ENCODE assay signal across 8 cellular contexts in genomic region chr19:10929402-10929794, GRCh38. TPM values are rescaled to one million over a fixed set of nuclear protein-coding genes. Genes with fewer than 3 reads are reported as not detected.
A peak's percentile ranks its signal among the peaks of the same experiment; 100 is the strongest.
DNase-seq lines count a peak whose midpoint lies in the region; ATAC-seq and TF ChIP-seq lines count a peak whose summit lies in the region.

No MANE protein-coding gene starts in this region.

- H3K27ac ChIP-seq in CD4-positive, alpha-beta T cell (ENCODE audit: low read depth, low read length): peak overlapping the region; percentile 46
- H3K27ac ChIP-seq in MM.1S (ENCODE audit: low read length) (peak overlapping the region; percentile 31; the same call in 1 of the 2 replicates), endodermal cell (ENCODE audit: low read depth, low read length) (peak overlapping the region; percentile 57), neural progenitor cell (no peak overlapping the region)

- H3K9me2 ChIP-seq in MM.1S (replicated peaks; ENCODE audit: insufficient read depth, low read length): no peaks in the 10 kb centered on the region

- CTCF ChIA-PET in CD4-positive, alpha-beta T cell (lab: Charles Lee): interaction anchor here (0.6 to 2.7 kb wide), 3 partner anchors 13 to 285 kb away, joined by 3 to 9 read pairs (median 3); no protein-coding TSS in a partner anchor

- no peak for ATAC-seq in CD4-positive, alpha-beta T cell (ENCODE audit: poor library complexity)
- ATAC-seq in HG02938 (IDR thresholded peaks at IDR 0.05; ENCODE audit: unreplicated experiment) (no peak), HG03565 (IDR thresholded peaks at IDR 0.05; ENCODE audit: unreplicated experiment) (no peak)

- H3K36me3 Mint-ChIP-seq in CD4-positive, alpha-beta T cell (ENCODE audit: low read depth): peaks cover 31% of the 10 kb centered on the region
- H3K36me3 Mint-ChIP-seq in endodermal cell (ENCODE audit: low read depth) (peaks cover 28% of the 10 kb centered on the region), neural progenitor cell (peaks cover 4% of the 10 kb centered on the region)

- H3K4me3 ChIP-seq in MM.1S (ENCODE audit: low read length) (peak overlapping the region; percentile 97), endodermal cell (ENCODE audit: low read length) (peak overlapping the region; percentile 85), neural progenitor cell (peak overlapping the region; percentile 98)

- H3K9ac ChIP-seq in MM.1S (ENCODE audit: low read length): peak overlapping the region; percentile 75
- peak overlapping the region; percentile 69 for H3K9ac ChIP-seq in endodermal cell (ENCODE audit: extremely low read depth, low read length, poor library complexity, severe bottlenecking)
- H3K9ac ChIP-seq in neural progenitor cell: peak overlapping the region; percentile 96

- H2AFZ ChIP-seq in MM.1S (ENCODE audit: low read length) (peak overlapping the region; percentile 66; the same call in 1 of the 2 replicates), neural progenitor cell (replicated peaks) (no peak overlapping the region)

- no peaks in the 10 kb centered on the region for H3K9me3 Mint-ChIP-seq in CD4-positive, alpha-beta T cell
- no peaks in the 10 kb centered on the region for H3K9me3 Mint-ChIP-seq in endodermal cell
- H3K9me3 Mint-ChIP-seq in neural progenitor cell: no peaks in the 10 kb centered on the region

- H3K9me3 ChIP-seq in CD4-positive, alpha-beta T cell (ENCODE audit: control insufficient read depth, low read length): no peaks in the 10 kb centered on the region
- H3K9me3 ChIP-seq in MM.1S (replicated peaks; ENCODE audit: insufficient read depth, low read length) (no peaks in the 10 kb centered on the region), endodermal cell (ENCODE audit: control insufficient read depth, low read length) (no peaks in the 10 kb centered on the region), neural progenitor cell (ENCODE audit: low read depth) (no peaks in the 10 kb centered on the region)

- H3K4me1 ChIP-seq in MM.1S (ENCODE audit: low read length) (peaks cover 10% of the 10 kb centered on the region), endodermal cell (ENCODE audit: control insufficient read depth, insufficient read depth, low read length) (peaks cover 4% of the 10 kb centered on the region), neural progenitor cell (peaks cover 6% of the 10 kb centered on the region)

- no peak for DNase-seq in CD4-positive, alpha-beta T cell
- DNase-seq in MM.1S: no peak
- no peak for DNase-seq in endodermal cell
- peak; percentile 46 for DNase-seq in neural progenitor cell (ENCODE audit: low spot score)
- DNase-seq in medulla oblongata (ENCODE audit: extremely low spot score): no peak
- DNase-seq in NCI-H2029 (lab: John Stamatoyannopoulos, UW): no peak

- H3K36me3 ChIP-seq in MM.1S (replicated peaks; ENCODE audit: insufficient read depth, low read length) (no peaks in the 10 kb centered on the region), endodermal cell (ENCODE audit: control insufficient read depth, insufficient read depth, low read length) (peaks cover 30% of the 10 kb centered on the region), neural progenitor cell (no peaks in the 10 kb centered on the region)

- H3K4me2 ChIP-seq in MM.1S (ENCODE audit: low read depth, low read length) (peak overlapping the region; percentile 80), neural progenitor cell (peak overlapping the region; percentile 97)

- H4K20me1 ChIP-seq in MM.1S (ENCODE audit: insufficient read depth, low read length) (no peaks in the 10 kb centered on the region), neural progenitor cell (ENCODE audit: low read depth) (peaks cover 12% of the 10 kb centered on the region)

- no peaks in the 10 kb centered on the region for H3K27me3 Mint-ChIP-seq in CD4-positive, alpha-beta T cell
- no peaks in the 10 kb centered on the region for H3K27me3 Mint-ChIP-seq in endodermal cell (ENCODE audit: insufficient read depth)
- H3K27me3 Mint-ChIP-seq in neural progenitor cell (ENCODE audit: insufficient read depth, low read depth): no peaks in the 10 kb centered on the region

- peak overlapping the region; percentile 84 for H3K4me3 Mint-ChIP-seq in CD4-positive, alpha-beta T cell
- H3K4me3 Mint-ChIP-seq in endodermal cell (peak overlapping the region; percentile 86), neural progenitor cell (peak overlapping the region; percentile 87)

- H3K27me3 ChIP-seq in CD4-positive, alpha-beta T cell (ENCODE audit: control insufficient read depth, insufficient read depth, low read length): no peaks in the 10 kb centered on the region
- H3K27me3 ChIP-seq in MM.1S (replicated peaks; ENCODE audit: insufficient read depth, low read length): no peaks in the 10 kb centered on the region
- H3K27me3 ChIP-seq in endodermal cell (ENCODE audit: control insufficient read depth, insufficient read depth, low read length, poor library complexity, severe bottlenecking): no peaks in the 10 kb centered on the region
- H3K27me3 ChIP-seq in neural progenitor cell: no peaks in the 10 kb centered on the region

- 0 out of 2 replicates have a peak, but pooled peaks cover 6% of the 10 kb centered on the region for H3F3A ChIP-seq in MM.1S (ENCODE audit: insufficient read depth, low read length)
- H3F3A ChIP-seq in neural progenitor cell (ENCODE audit: low read depth): no peaks in the 10 kb centered on the region

- 14 to 20% methylated on average over 9 to 27 of the region's 27 CpGs for WGBS in endodermal cell (ENCODE audit: insufficient coverage in 1 of 2, insufficient read length in 1 of 2), 2 experiments

- H3K4me1 Mint-ChIP-seq in CD4-positive, alpha-beta T cell (ENCODE audit: low read depth): peaks cover 16% of the 10 kb centered on the region
- H3K4me1 Mint-ChIP-seq in endodermal cell (no peaks in the 10 kb centered on the region), neural progenitor cell (peaks cover 13% of the 10 kb centered on the region)

- H3K79me2 ChIP-seq in MM.1S (ENCODE audit: low read length) (peaks cover 56% of the 10 kb centered on the region), neural progenitor cell (ENCODE audit: low read depth) (peaks cover 51% of the 10 kb centered on the region)

- TF ChIP-seq CTCF in CD4-positive, alpha-beta T cell (IDR thresholded peaks at IDR 0.05): no peak
- no peak for TF ChIP-seq CTCF in MM.1S (IDR thresholded peaks at IDR 0.05; ENCODE audit: low read length)
- TF ChIP-seq CTCF in endodermal cell (conservative IDR thresholded peaks at IDR 0.05): no peak
- TF ChIP-seq CTCF in neural progenitor cell (IDR thresholded peaks at IDR 0.05): no peak

- intact Hi-C loops in CD4-positive, alpha-beta T cell (cut with DNase I, micrococcal nuclease): loop anchor here (5.0 to 10.0 kb wide), 4 partner anchors 33 to 445 kb away; partner anchors contain the start of genes CARM1 (in 1 of the 2), SMARCA4 (in 1 of the 2) and SWSAP1 (in 1 of the 2)

- H3K27ac Mint-ChIP-seq in CD4-positive, alpha-beta T cell: peak overlapping the region; percentile 67
- H3K27ac Mint-ChIP-seq in endodermal cell: peak overlapping the region; percentile 79
- no peak overlapping the region for H3K27ac Mint-ChIP-seq in neural progenitor cell

- POLR2A ChIA-PET in CD4-positive, alpha-beta T cell (lab: Charles Lee): interaction anchor here (1.0 kb wide), 1 partner anchor 32 kb away, joined by 3 read pairs; the partner anchor contains the start of gene SMARCA4

RNA-seq across cellular contexts. Expression of gene TIMM29, which starts 0.8 kb away (rescaled TPM):
- 10 to 100 TPM; 22.6 to 24.8 TPM for total RNA-seq in CD4-positive, alpha-beta T cell
- 10 to 100 TPM; 20.0 to 26.8 TPM for total RNA-seq in endodermal cell
- 20.9 TPM for polyA plus RNA-seq in endodermal cell (2013, experiment 1 of 2)
- 20.7 TPM for polyA plus RNA-seq in endodermal cell (2013, experiment 2 of 2)
- total RNA-seq in neural progenitor cell (ENCODE audit: low replicate concordance): 24.4 and 34.9 TPM in 2 replicates

RNA-seq across cellular contexts. Expression of gene YIPF2, which starts 1.0 kb away (rescaled TPM):
- total RNA-seq in CD4-positive, alpha-beta T cell: 10 to 100 TPM; 21.1 to 21.7 TPM
- total RNA-seq in endodermal cell (10 to 100 TPM; 55.6 to 62.6 TPM), neural progenitor cell (ENCODE audit: low replicate concordance) (11.9 and 36.8 TPM in 2 replicates)
- polyA plus RNA-seq in endodermal cell (2013, experiment 1 of 2): 32.0 TPM
- 34.9 TPM for polyA plus RNA-seq in endodermal cell (2013, experiment 2 of 2)

RNA-seq across cellular contexts. Expression of gene SMARCA4, which starts 31.4 kb away (rescaled TPM):
- 10 to 100 TPM; 69.6 to 74.5 TPM for total RNA-seq in CD4-positive, alpha-beta T cell
- total RNA-seq in endodermal cell (100 to 1,000 TPM; 290 to 292 TPM), neural progenitor cell (ENCODE audit: low replicate concordance) (169 and 257 TPM in 2 replicates)
- 278 TPM for polyA plus RNA-seq in endodermal cell (2013, experiment 1 of 2)
- polyA plus RNA-seq in endodermal cell (2013, experiment 2 of 2): 266 TPM

RNA-seq across cellular contexts. Expression of gene CARM1, which starts 58.0 kb away (rescaled TPM):
- 10 to 100 TPM; 17.5 to 18.0 TPM for total RNA-seq in CD4-positive, alpha-beta T cell
- total RNA-seq in endodermal cell (10 to 100 TPM; 80.6 to 86.6 TPM), neural progenitor cell (ENCODE audit: low replicate concordance) (34.4 and 97.5 TPM in 2 replicates)
- polyA plus RNA-seq in endodermal cell (2013, experiment 1 of 2): 115 TPM
- 105 TPM for polyA plus RNA-seq in endodermal cell (2013, experiment 2 of 2)
